In the genomic region with DNA sequence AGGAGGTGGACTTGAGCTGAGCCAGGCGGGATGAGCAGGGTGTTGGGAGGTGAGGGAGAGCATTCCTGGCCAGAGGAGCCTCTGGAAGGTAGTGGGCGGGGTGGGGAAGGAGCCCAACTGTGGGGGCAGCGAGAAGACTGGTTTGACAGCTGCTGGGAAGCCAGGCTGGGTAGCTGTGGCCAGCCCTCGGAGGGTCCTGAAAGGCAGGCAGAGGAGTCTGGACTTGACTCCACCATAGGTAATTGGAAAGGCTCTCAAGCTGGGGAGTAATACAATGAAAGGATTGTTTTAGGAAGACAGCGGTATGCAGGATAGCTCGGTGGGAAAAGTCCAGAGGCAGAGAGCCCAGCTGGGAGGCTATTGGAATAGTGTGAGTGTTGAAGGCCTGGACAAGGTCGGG, we compare ENCODE assay signal across 1 cellular context.
TF ChIP-seq lines count a peak whose summit lies in the region.

No MANE protein-coding gene starts in this region.

TF ChIP-seq in HepG2, 621 proteins besides CTCF, POLR2A, EP300 and RAD21 (continued from another document):
- TF ChIP-seq MIER3 (CRISPR knock-in tag; IDR thresholded peaks at IDR 0.05; ENCODE audit: borderline replicate concordance) (no peak), HOXA7 (CRISPR knock-in tag; IDR thresholded peaks at IDR 0.05) (no peak), NCOR1 (IDR thresholded peaks at IDR 0.05; ENCODE audit: borderline replicate concordance, low read length) (no peak), ZNF432 (CRISPR knock-in tag; IDR thresholded peaks at IDR 0.05; ENCODE audit: borderline replicate concordance) (no peak)
- TF ChIP-seq, protein P1, sequence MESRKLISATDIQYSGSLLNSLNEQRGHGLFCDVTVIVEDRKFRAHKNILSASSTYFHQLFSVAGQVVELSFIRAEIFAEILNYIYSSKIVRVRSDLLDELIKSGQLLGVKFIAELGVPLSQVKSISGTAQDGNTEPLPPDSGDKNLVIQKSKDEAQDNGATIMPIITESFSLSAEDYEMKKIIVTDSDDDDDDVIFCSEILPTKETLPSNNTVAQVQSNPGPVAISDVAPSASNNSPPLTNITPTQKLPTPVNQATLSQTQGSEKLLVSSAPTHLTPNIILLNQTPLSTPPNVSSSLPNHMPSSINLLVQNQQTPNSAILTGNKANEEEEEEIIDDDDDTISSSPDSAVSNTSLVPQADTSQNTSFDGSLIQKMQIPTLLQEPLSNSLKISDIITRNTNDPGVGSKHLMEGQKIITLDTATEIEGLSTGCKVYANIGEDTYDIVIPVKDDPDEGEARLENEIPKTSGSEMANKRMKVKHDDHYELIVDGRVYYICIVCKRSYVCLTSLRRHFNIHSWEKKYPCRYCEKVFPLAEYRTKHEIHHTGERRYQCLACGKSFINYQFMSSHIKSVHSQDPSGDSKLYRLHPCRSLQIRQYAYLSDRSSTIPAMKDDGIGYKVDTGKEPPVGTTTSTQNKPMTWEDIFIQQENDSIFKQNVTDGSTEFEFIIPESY (CRISPR knock-in tag; IDR thresholded peaks at IDR 0.05): no peak
- TF ChIP-seq, protein P2, sequence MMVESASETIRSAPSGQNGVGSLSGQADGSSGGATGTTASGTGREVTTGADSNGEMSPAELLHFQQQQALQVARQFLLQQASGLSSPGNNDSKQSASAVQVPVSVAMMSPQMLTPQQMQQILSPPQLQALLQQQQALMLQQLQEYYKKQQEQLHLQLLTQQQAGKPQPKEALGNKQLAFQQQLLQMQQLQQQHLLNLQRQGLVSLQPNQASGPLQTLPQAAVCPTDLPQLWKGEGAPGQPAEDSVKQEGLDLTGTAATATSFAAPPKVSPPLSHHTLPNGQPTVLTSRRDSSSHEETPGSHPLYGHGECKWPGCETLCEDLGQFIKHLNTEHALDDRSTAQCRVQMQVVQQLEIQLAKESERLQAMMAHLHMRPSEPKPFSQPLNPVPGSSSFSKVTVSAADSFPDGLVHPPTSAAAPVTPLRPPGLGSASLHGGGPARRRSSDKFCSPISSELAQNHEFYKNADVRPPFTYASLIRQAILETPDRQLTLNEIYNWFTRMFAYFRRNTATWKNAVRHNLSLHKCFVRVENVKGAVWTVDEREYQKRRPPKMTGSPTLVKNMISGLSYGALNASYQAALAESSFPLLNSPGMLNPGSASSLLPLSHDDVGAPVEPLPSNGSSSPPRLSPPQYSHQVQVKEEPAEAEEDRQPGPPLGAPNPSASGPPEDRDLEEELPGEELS (CRISPR knock-in tag; IDR thresholded peaks at IDR 0.05): no peak
- TF ChIP-seq, protein P3, sequence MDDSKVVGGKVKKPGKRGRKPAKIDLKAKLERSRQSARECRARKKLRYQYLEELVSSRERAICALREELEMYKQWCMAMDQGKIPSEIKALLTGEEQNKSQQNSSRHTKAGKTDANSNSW (CRISPR knock-in tag; IDR thresholded peaks at IDR 0.05; ENCODE audit: borderline replicate concordance): no peak
